14 cellular contexts compared by ENCODE assay signal in the genomic region with DNA sequence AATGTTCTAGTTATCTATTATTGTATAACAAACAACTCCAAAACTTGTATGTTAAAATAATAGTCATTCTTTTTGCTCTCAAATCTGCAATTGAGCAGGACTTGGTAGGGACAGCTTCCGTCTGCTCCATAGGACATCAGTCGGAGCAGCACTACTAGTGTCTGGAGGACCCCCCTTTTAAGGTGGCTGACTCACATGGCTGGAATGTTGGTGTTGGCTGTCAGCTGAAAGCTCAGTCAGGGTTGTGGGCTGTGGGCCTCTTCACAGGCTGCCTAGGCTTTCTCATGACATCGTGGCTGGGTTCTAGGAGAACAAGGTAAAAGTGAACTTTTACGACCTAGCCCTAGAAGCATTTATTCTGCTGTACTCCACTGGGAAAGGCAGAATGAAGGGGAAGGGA.
DNase-seq lines count a peak whose midpoint lies in the region; ATAC-seq and TF ChIP-seq lines count a peak whose summit lies in the region.
"Had no signal": no experiment of that assay in that cellular context is flagged by ENCODE, and none has a peak within 500 bp of the region (broad histone marks: within the 10 kb centered on the region; RNA-seq: fewer than 3 reads in every experiment).

No MANE protein-coding gene starts in this region.

- peaks cover 9 to 20% of the 10 kb centered on the region in 2 experiments; a peak in 3 of 4 replicates for H3K4me1 ChIP-seq in HCT116 (ENCODE audit: control insufficient read depth in 1 of 2, insufficient read depth in 2 of 2, low read length in 2 of 2)
- no peaks in the 10 kb centered on the region for H3K4me1 ChIP-seq in foreskin keratinocyte
- H3K4me1 ChIP-seq in skeletal muscle satellite cell (ENCODE audit: control insufficient read depth, insufficient read depth, low read length) = peaks cover 11% of the 10 kb centered on the region

- H3K4me3 Mint-ChIP-seq in activated CD8-positive, alpha-beta memory T cell treated with anti-CD3 and anti-CD28 coated beads, Interleukin-2, amount 10 ng/mL, durations not matched to agents 7 days and 5 days = no peak overlapping the region
- H3K4me3 Mint-ChIP-seq: activated T-cell treated with anti-CD3 and anti-CD28 coated beads, Interleukin-2, amount 50 U/mL, for 24 hours; brain had no signal

- H3K27ac ChIP-seq in HCT116 (ENCODE audit: low read depth, low read length) = no peak overlapping the region
- no peak overlapping the region for H3K27ac ChIP-seq in foreskin keratinocyte
- H3K27ac ChIP-seq: testis had no signal

- CTCF ChIA-PET in HCT116 (lab: Charles Lee) = no interaction called here
- CTCF ChIA-PET in activated CD8-positive, alpha-beta memory T cell treated with anti-CD3 and anti-CD28 coated beads, Interleukin-2, amount 10 ng/mL, durations not matched to agents 7 days and 5 days (lab: Charles Lee) = no interaction called here

- intact Hi-C loops in HCT116 (cut with micrococcal nuclease) = loop anchor here (10.0 kb wide), 1 partner anchor 370 kb away; no protein-coding TSS in a partner anchor

- H4K20me1 ChIP-seq in HCT116 (ENCODE audit: insufficient read depth) = no peaks in the 10 kb centered on the region

- POLR2A ChIA-PET in HCT116 (lab: Charles Lee) = no interaction called here

- no peaks in the 10 kb centered on the region for H3K9me2 ChIP-seq in HCT116 (ENCODE audit: insufficient read depth)

- H3K27me3 Mint-ChIP-seq in activated CD8-positive, alpha-beta memory T cell treated with anti-CD3 and anti-CD28 coated beads, Interleukin-2, amount 10 ng/mL, durations not matched to agents 7 days and 5 days = no peaks in the 10 kb centered on the region
- H3K27me3 Mint-ChIP-seq: activated T-cell treated with anti-CD3 and anti-CD28 coated beads, Interleukin-2, amount 50 U/mL, for 24 hours; brain had no signal

- TF ChIP-seq POLR2A in HCT116 (IDR thresholded peaks at IDR 0.05; ENCODE audit: borderline replicate concordance, extremely low read depth, insufficient read depth, insufficient read length) = no peak

- no peaks in the 10 kb centered on the region for H3K4me1 Mint-ChIP-seq in activated CD8-positive, alpha-beta memory T cell treated with anti-CD3 and anti-CD28 coated beads, Interleukin-2, amount 10 ng/mL, durations not matched to agents 7 days and 5 days
- H3K4me1 Mint-ChIP-seq: naive B cell had no signal

- no peaks in the 10 kb centered on the region for H3K79me2 ChIP-seq in HCT116 (ENCODE audit: insufficient read depth, low read length)

- H3K9me3 Mint-ChIP-seq in activated CD8-positive, alpha-beta memory T cell treated with anti-CD3 and anti-CD28 coated beads, Interleukin-2, amount 10 ng/mL, durations not matched to agents 7 days and 5 days (ENCODE audit: low read depth) = no peaks in the 10 kb centered on the region
- H3K9me3 Mint-ChIP-seq: activated T-cell treated with anti-CD3 and anti-CD28 coated beads, Interleukin-2, amount 50 U/mL, for 24 hours; brain had no signal

- RAD21 ChIA-PET in HCT116 (lab: Charles Lee; ENCODE audit: low non-redundant PET in 1 of 2, low total read pairs in 2 of 2, uncharacterized antibody in 2 of 2, unreplicated experiment in 2 of 2) = no interaction called here

- BruUV-seq in HCT116 (replicated peaks; lab: Mats Ljungman, UMichigan) = no TSS peak

- H3K9ac ChIP-seq in HCT116 (ENCODE audit: low read length) (no peak overlapping the region), skeletal muscle satellite cell (ENCODE audit: low read depth, low read length) (no peak overlapping the region)

- H3K4me2 ChIP-seq in HCT116 (ENCODE audit: low read length) (peak overlapping the region; percentile 40), skeletal muscle satellite cell (ENCODE audit: low read length) (peak overlapping the region; percentile 30)

- DNase-seq in HCT116 (ENCODE audit: low read depth, low spot score) (no peak), T1000 (lab: John Stamatoyannopoulos, UW) (peak; percentile 18), foreskin keratinocyte (peak in 1 of 2 donors; percentile 45), epidermal melanocyte (ENCODE audit: insufficient read length, low spot score) (no peak), anterior cingulate cortex (lab: John Stamatoyannopoulos, UW) (no peak), foreskin melanocyte (no peak)
- DNase-seq in activated CD8-positive, alpha-beta memory T cell treated with anti-CD3 and anti-CD28 coated beads, Interleukin-2, amount 10 ng/mL, durations not matched to agents 7 days and 5 days = no peak
- DNase-seq: activated T-cell treated with anti-CD3 and anti-CD28 coated beads, Interleukin-2, amount 50 U/mL, for 24 hours; erythroblast; naive B cell; SHP77 treated with DMSO at 0.1 percent for 48 hours; testis had no signal

- TF ChIP-seq CTCF in HCT116 (IDR thresholded peaks at IDR 0.05 in 2 of 3, conservative IDR thresholded peaks at IDR 0.05 in 1 of 3; ENCODE audit: borderline replicate concordance in 1 of 3, insufficient read depth in 1 of 3, low read depth in 2 of 3, low read length in 2 of 3) (no peak), foreskin keratinocyte (conservative IDR thresholded peaks at IDR 0.05) (no peak)

- peak; percentile 78 for ATAC-seq in HCT116
- ATAC-seq in foreskin keratinocyte = peak; percentile 50
- no peak for ATAC-seq in activated CD8-positive, alpha-beta memory T cell treated with anti-CD3 and anti-CD28 coated beads, Interleukin-2, amount 10 ng/mL, durations not matched to agents 7 days and 5 days

- no peak overlapping the region for H2AFZ ChIP-seq in HCT116 (ENCODE audit: low read depth, low read length, poor library complexity, severe bottlenecking)

- H3K36me3 ChIP-seq in HCT116 (ENCODE audit: control insufficient read depth in 1 of 2, insufficient read depth in 2 of 2, low read length in 2 of 2) (no peaks in the 10 kb centered on the region), skeletal muscle satellite cell (ENCODE audit: insufficient read depth, low read length) (no peaks in the 10 kb centered on the region)

- no peaks in the 10 kb centered on the region for H3K36me3 Mint-ChIP-seq in activated CD8-positive, alpha-beta memory T cell treated with anti-CD3 and anti-CD28 coated beads, Interleukin-2, amount 10 ng/mL, durations not matched to agents 7 days and 5 days
- H3K36me3 Mint-ChIP-seq: brain, naive B cell had no signal

- H3K27me3 ChIP-seq in HCT116 (ENCODE audit: insufficient read depth, low read length) = no peaks in the 10 kb centered on the region
- H3K27me3 ChIP-seq in foreskin keratinocyte = no peaks in the 10 kb centered on the region
- no peaks in the 10 kb centered on the region for H3K27me3 ChIP-seq in skeletal muscle satellite cell (ENCODE audit: control insufficient read depth, insufficient read depth, low read length)
- H3K27me3 ChIP-seq: testis had no signal

- no peak overlapping the region for H3K27ac Mint-ChIP-seq in activated CD8-positive, alpha-beta memory T cell treated with anti-CD3 and anti-CD28 coated beads, Interleukin-2, amount 10 ng/mL, durations not matched to agents 7 days and 5 days
- H3K27ac Mint-ChIP-seq: activated T-cell treated with anti-CD3 and anti-CD28 coated beads, Interleukin-2, amount 50 U/mL, for 24 hours; brain; naive B cell had no signal

- no peak for TF ChIP-seq RAD21 in HCT116 (IDR thresholded peaks at IDR 0.05; ENCODE audit: low read depth)

- H3K4me3 ChIP-seq in HCT116 (replicated peaks in 1 of 2; ENCODE audit: low read depth in 1 of 2, low read length in 2 of 2) (no peak overlapping the region), skeletal muscle satellite cell (ENCODE audit: low read length) (no peak overlapping the region)
- H3K4me3 ChIP-seq: testis had no signal

- H3K9me3 ChIP-seq in HCT116 (ENCODE audit: control insufficient read depth in 1 of 2, insufficient read depth in 1 of 2, low read depth in 1 of 2, low read length in 2 of 2) = no peaks in the 10 kb centered on the region
- H3K9me3 ChIP-seq in skeletal muscle satellite cell (replicated peaks; ENCODE audit: low read length) = no peaks in the 10 kb centered on the region
- H3K9me3 ChIP-seq: testis had no signal

TF ChIP-seq in HCT116, 20 proteins besides CTCF, POLR2A, EP300 and RAD21:
- TF ChIP-seq TCF7L2 (IDR thresholded peaks at IDR 0.05; ENCODE audit: borderline replicate concordance, extremely low read depth, insufficient read depth, insufficient read length) = peak; percentile 20
- TF ChIP-seq SRF (IDR thresholded peaks at IDR 0.05; ENCODE audit: low read depth) = peak; percentile 66; the same call in 1 of the 2 replicates
- TF ChIP-seq JUND (IDR thresholded peaks at IDR 0.05) = no peak
- peak; percentile 44; the same call in 1 of the 2 replicates for TF ChIP-seq FOSL1 (IDR thresholded peaks at IDR 0.05; ENCODE audit: low read depth)
